ENCODE assay signal across 8 cellular contexts in genomic region chr12:121626087-121626852, GRCh38. TPM values are rescaled to one million over a fixed set of nuclear protein-coding genes. Genes with fewer than 3 reads are reported as not detected.
DNase-seq lines count a peak whose midpoint lies in the region; ATAC-seq and TF ChIP-seq lines count a peak whose summit lies in the region.

TSS of gene ORAI1 (plus strand) at chr12:121626530.

- TF ChIP-seq EP300 in Ishikawa (IDR thresholded peaks at IDR 0.05; ENCODE audit: borderline replicate concordance) = no peak

- TF ChIP-seq RAD21 in Ishikawa (IDR thresholded peaks at IDR 0.05; ENCODE audit: low read depth) = no peak

- peak; percentile 64 for ATAC-seq in GM21528 (IDR thresholded peaks at IDR 0.05; ENCODE audit: low FRiP score, unreplicated experiment)

- DNase-seq in DMS 273 treated with DMSO at 0.1 percent for 48 hours (lab: John Stamatoyannopoulos, UW) = peak; percentile 56
- peak; percentile 33 for DNase-seq in OCI-M2 (lab: John Stamatoyannopoulos, UW; ENCODE audit: unreplicated experiment)
- DNase-seq in activated T-cell treated with anti-CD3 and anti-CD28 coated beads for 4 hours = peak; percentile 98
- DNase-seq in epithelial cell of esophagus (ENCODE audit: low read depth) = peak; percentile 95
- DNase-seq in mucosa of gallbladder (ENCODE audit: low spot score) = peak; percentile 96
- DNase-seq in stimulated activated CD8-positive, alpha-beta memory T cell treated with anti-CD3 and anti-CD28 coated beads, Interleukin-4, amount 100 ng/mL, for 24 hours (ENCODE audit: low read depth) = peak; percentile 94

- no peak for TF ChIP-seq CTCF in epithelial cell of esophagus (IDR thresholded peaks at IDR 0.05; ENCODE audit: insufficient read depth, low read depth, low read length, missing control alignments)

- H3K4me3 ChIP-seq in epithelial cell of esophagus (ENCODE audit: low read length) = peak within 1 kb of the TSS; percentile 64

TF ChIP-seq in Ishikawa, 13 proteins besides CTCF, POLR2A, EP300 and RAD21:
- TF ChIP-seq, protein P1, sequence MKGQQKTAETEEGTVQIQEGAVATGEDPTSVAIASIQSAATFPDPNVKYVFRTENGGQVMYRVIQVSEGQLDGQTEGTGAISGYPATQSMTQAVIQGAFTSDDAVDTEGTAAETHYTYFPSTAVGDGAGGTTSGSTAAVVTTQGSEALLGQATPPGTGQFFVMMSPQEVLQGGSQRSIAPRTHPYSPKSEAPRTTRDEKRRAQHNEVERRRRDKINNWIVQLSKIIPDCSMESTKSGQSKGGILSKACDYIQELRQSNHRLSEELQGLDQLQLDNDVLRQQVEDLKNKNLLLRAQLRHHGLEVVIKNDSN (IDR thresholded peaks at IDR 0.05) = peak; percentile 96
- peak; percentile 41; the same call in 1 of the 2 replicates for TF ChIP-seq TCF12 (IDR thresholded peaks at IDR 0.05; ENCODE audit: low read depth)
- TF ChIP-seq EGR1 (IDR thresholded peaks at IDR 0.05) = peak; percentile 88
- peak; percentile 52; the same call in 1 of the 2 replicates for TF ChIP-seq MAX (IDR thresholded peaks at IDR 0.05)
- no peak for TF ChIP-seq TEAD4 (IDR thresholded peaks at IDR 0.05)
- no peak for TF ChIP-seq NFIC (IDR thresholded peaks at IDR 0.05)

RNA-seq across cellular contexts. Expression of gene ORAI1, which starts in this region (rescaled TPM):
- 28.9 TPM for total RNA-seq in mucosa of gallbladder

Comparison
In these comparisons a context has a peak if more than half of its experiments do, and no peak if none do; other contexts are left out.
1. Peak in every context shown above with its lines: DNase-seq, ATAC-seq and H3K4me3 ChIP-seq.
2. DNase-seq: peak in every context shown above with its lines; median percentile 98 in activated T-cell treated with anti-CD3 and anti-CD28 coated beads for 4 hours; 96 in mucosa of gallbladder; 95 in epithelial cell of esophagus; 94 in stimulated activated CD8-positive, alpha-beta memory T cell treated with anti-CD3 and anti-CD28 coated beads, Interleukin-4, amount 100 ng/mL, for 24 hours; 56 in DMS 273 treated with DMSO at 0.1 percent for 48 hours; 33 in OCI-M2.